Comparison of ENCODE assay signal across 1 cellular context in genomic region chr1:62608905-62609304, GRCh38.
TF ChIP-seq lines count a peak whose summit lies in the region.

No MANE protein-coding gene starts in this region.

TF ChIP-seq in HepG2, 621 proteins besides CTCF, POLR2A, EP300 and RAD21 (continued from another document and continues in another):
- TF ChIP-seq TMF1 (CRISPR knock-in tag; IDR thresholded peaks at IDR 0.05; ENCODE audit: low read depth) (no peak), ZNF138 (CRISPR knock-in tag; IDR thresholded peaks at IDR 0.05; ENCODE audit: low read depth) (no peak), MTF2 (CRISPR knock-in tag; IDR thresholded peaks at IDR 0.05; ENCODE audit: borderline replicate concordance) (no peak), PHF8 (CRISPR knock-in tag; IDR thresholded peaks at IDR 0.05) (no peak), ZNF619 (CRISPR knock-in tag; IDR thresholded peaks at IDR 0.05) (no peak), RFXANK (CRISPR knock-in tag; IDR thresholded peaks at IDR 0.05) (no peak), RNF2 (conservative IDR thresholded peaks at IDR 0.05; ENCODE audit: low read depth) (no peak), TFE3 (CRISPR knock-in tag; IDR thresholded peaks at IDR 0.05) (no peak), THAP7 (CRISPR knock-in tag; IDR thresholded peaks at IDR 0.05) (no peak), THAP8 (CRISPR knock-in tag; IDR thresholded peaks at IDR 0.05; ENCODE audit: borderline replicate concordance) (no peak), ZNF788 (CRISPR knock-in tag; IDR thresholded peaks at IDR 0.05; ENCODE audit: borderline replicate concordance) (no peak), TRAFD1 (CRISPR knock-in tag; IDR thresholded peaks at IDR 0.05; ENCODE audit: borderline replicate concordance) (no peak), PAWR (CRISPR knock-in tag; IDR thresholded peaks at IDR 0.05; ENCODE audit: borderline replicate concordance) (no peak), ARID3A (IDR thresholded peaks at IDR 0.05; ENCODE audit: low read depth, low read length) (peak; percentile 90; the same call in 1 of the 2 replicates), ZNF382 (CRISPR knock-in tag; IDR thresholded peaks at IDR 0.05; ENCODE audit: borderline replicate concordance) (no peak), MYNN (CRISPR knock-in tag; IDR thresholded peaks at IDR 0.05; ENCODE audit: low read depth) (no peak), ZNF496 (CRISPR knock-in tag; IDR thresholded peaks at IDR 0.05; ENCODE audit: insufficient replicate concordance) (no peak), ERF (CRISPR knock-in tag; IDR thresholded peaks at IDR 0.05) (no peak), RXRA (CRISPR knock-in tag; IDR thresholded peaks at IDR 0.05) (no peak), THAP11 (CRISPR knock-in tag; IDR thresholded peaks at IDR 0.05) (no peak), ZUFSP (CRISPR knock-in tag; IDR thresholded peaks at IDR 0.05; ENCODE audit: borderline replicate concordance) (no peak), ELF1 (CRISPR knock-in tag; IDR thresholded peaks at IDR 0.05) (no peak), ZNF343 (CRISPR knock-in tag; IDR thresholded peaks at IDR 0.05) (no peak), GTF2F1 (IDR thresholded peaks at IDR 0.05; ENCODE audit: low read length) (no peak), HMGA1 (CRISPR knock-in tag; conservative IDR thresholded peaks at IDR 0.05) (no peak), ZNF720 (CRISPR knock-in tag; IDR thresholded peaks at IDR 0.05) (no peak), GZF1 (CRISPR knock-in tag; IDR thresholded peaks at IDR 0.05) (no peak), JDP2 (CRISPR knock-in tag; IDR thresholded peaks at IDR 0.05; ENCODE audit: borderline replicate concordance) (no peak), TEAD3 (CRISPR knock-in tag; optimal IDR thresholded peaks at IDR 0.05; ENCODE audit: borderline replicate concordance) (no peak), LBX2 (CRISPR knock-in tag; IDR thresholded peaks at IDR 0.05; ENCODE audit: borderline replicate concordance) (no peak), SMAD3 (CRISPR knock-in tag; IDR thresholded peaks at IDR 0.05) (no peak), RORA (CRISPR knock-in tag; IDR thresholded peaks at IDR 0.05) (no peak), SATB2 (CRISPR knock-in tag; IDR thresholded peaks at IDR 0.05) (no peak), ZFX (CRISPR knock-in tag; IDR thresholded peaks at IDR 0.05; ENCODE audit: low read depth) (no peak)
- TF ChIP-seq, protein P1, sequence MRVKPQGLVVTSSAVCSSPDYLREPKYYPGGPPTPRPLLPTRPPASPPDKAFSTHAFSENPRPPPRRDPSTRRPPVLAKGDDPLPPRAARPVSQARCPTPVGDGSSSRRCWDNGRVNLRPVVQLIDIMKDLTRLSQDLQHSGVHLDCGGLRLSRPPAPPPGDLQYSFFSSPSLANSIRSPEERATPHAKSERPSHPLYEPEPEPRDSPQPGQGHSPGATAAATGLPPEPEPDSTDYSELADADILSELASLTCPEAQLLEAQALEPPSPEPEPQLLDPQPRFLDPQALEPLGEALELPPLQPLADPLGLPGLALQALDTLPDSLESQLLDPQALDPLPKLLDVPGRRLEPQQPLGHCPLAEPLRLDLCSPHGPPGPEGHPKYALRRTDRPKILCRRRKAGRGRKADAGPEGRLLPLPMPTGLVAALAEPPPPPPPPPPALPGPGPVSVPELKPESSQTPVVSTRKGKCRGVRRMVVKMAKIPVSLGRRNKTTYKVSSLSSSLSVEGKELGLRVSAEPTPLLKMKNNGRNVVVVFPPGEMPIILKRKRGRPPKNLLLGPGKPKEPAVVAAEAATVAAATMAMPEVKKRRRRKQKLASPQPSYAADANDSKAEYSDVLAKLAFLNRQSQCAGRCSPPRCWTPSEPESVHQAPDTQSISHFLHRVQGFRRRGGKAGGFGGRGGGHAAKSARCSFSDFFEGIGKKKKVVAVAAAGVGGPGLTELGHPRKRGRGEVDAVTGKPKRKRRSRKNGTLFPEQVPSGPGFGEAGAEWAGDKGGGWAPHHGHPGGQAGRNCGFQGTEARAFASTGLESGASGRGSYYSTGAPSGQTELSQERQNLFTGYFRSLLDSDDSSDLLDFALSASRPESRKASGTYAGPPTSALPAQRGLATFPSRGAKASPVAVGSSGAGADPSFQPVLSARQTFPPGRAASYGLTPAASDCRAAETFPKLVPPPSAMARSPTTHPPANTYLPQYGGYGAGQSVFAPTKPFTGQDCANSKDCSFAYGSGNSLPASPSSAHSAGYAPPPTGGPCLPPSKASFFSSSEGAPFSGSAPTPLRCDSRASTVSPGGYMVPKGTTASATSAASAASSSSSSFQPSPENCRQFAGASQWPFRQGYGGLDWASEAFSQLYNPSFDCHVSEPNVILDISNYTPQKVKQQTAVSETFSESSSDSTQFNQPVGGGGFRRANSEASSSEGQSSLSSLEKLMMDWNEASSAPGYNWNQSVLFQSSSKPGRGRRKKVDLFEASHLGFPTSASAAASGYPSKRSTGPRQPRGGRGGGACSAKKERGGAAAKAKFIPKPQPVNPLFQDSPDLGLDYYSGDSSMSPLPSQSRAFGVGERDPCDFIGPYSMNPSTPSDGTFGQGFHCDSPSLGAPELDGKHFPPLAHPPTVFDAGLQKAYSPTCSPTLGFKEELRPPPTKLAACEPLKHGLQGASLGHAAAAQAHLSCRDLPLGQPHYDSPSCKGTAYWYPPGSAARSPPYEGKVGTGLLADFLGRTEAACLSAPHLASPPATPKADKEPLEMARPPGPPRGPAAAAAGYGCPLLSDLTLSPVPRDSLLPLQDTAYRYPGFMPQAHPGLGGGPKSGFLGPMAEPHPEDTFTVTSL (CRISPR knock-in tag; IDR thresholded peaks at IDR 0.05; ENCODE audit: borderline replicate concordance) = peak; percentile 45; the same call in 1 of the 2 replicates
- TF ChIP-seq, protein P2, sequence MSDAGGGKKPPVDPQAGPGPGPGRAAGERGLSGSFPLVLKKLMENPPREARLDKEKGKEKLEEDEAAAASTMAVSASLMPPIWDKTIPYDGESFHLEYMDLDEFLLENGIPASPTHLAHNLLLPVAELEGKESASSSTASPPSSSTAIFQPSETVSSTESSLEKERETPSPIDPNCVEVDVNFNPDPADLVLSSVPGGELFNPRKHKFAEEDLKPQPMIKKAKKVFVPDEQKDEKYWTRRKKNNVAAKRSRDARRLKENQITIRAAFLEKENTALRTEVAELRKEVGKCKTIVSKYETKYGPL (CRISPR knock-in tag; IDR thresholded peaks at IDR 0.05) = no peak
- TF ChIP-seq, protein P3, sequence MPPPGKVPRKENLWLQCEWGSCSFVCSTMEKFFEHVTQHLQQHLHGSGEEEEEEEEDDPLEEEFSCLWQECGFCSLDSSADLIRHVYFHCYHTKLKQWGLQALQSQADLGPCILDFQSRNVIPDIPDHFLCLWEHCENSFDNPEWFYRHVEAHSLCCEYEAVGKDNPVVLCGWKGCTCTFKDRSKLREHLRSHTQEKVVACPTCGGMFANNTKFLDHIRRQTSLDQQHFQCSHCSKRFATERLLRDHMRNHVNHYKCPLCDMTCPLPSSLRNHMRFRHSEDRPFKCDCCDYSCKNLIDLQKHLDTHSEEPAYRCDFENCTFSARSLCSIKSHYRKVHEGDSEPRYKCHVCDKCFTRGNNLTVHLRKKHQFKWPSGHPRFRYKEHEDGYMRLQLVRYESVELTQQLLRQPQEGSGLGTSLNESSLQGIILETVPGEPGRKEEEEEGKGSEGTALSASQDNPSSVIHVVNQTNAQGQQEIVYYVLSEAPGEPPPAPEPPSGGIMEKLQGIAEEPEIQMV (CRISPR knock-in tag; IDR thresholded peaks at IDR 0.05; ENCODE audit: low read depth) = no peak
- TF ChIP-seq, protein P4, sequence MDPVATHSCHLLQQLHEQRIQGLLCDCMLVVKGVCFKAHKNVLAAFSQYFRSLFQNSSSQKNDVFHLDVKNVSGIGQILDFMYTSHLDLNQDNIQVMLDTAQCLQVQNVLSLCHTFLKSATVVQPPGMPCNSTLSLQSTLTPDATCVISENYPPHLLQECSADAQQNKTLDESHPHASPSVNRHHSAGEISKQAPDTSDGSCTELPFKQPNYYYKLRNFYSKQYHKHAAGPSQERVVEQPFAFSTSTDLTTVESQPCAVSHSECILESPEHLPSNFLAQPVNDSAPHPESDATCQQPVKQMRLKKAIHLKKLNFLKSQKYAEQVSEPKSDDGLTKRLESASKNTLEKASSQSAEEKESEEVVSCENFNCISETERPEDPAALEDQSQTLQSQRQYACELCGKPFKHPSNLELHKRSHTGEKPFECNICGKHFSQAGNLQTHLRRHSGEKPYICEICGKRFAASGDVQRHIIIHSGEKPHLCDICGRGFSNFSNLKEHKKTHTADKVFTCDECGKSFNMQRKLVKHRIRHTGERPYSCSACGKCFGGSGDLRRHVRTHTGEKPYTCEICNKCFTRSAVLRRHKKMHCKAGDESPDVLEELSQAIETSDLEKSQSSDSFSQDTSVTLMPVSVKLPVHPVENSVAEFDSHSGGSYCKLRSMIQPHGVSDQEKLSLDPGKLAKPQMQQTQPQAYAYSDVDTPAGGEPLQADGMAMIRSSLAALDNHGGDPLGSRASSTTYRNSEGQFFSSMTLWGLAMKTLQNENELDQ (CRISPR knock-in tag; IDR thresholded peaks at IDR 0.05; ENCODE audit: borderline replicate concordance) = no peak
- TF ChIP-seq, protein P5, sequence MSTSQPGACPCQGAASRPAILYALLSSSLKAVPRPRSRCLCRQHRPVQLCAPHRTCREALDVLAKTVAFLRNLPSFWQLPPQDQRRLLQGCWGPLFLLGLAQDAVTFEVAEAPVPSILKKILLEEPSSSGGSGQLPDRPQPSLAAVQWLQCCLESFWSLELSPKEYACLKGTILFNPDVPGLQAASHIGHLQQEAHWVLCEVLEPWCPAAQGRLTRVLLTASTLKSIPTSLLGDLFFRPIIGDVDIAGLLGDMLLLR (CRISPR knock-in tag; IDR thresholded peaks at IDR 0.05) = no peak
